ENCODE assay signal across 1 cellular context in genomic region chr19:45886427-45887310, GRCh38.
TF ChIP-seq lines count a peak whose summit lies in the region.

No MANE protein-coding gene starts in this region.

TF ChIP-seq in HEK293, 187 proteins besides CTCF, POLR2A, EP300 and RAD21 (continued from another document):
- no peak for TF ChIP-seq ZSCAN4 (tag by site-specific recombination; IDR thresholded peaks at IDR 0.05)
